1 cellular context compared by ENCODE assay signal in the genomic region with DNA sequence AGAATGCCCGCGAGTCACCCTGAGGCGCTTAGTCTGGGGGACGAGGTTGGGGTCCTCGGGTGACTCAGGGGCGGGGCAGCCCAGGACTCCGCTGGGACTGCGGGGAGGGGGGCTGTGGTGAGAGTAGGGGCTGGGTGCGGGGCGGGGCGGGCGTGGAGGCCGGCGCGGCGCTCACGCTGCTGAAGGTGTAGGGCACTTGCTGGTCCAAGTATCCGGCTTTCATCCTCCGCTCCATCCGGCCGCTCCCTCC.
TF ChIP-seq lines count a peak whose summit lies in the region.

No MANE protein-coding gene starts in this region.

TF ChIP-seq in HepG2, 621 proteins besides CTCF, POLR2A, EP300 and RAD21 (continued from another document and continues in another):
- peak; percentile 90; the same call in 1 of the 2 replicates for TF ChIP-seq IKZF5 (CRISPR knock-in tag; IDR thresholded peaks at IDR 0.05)
- TF ChIP-seq TSC22D2 (CRISPR knock-in tag; IDR thresholded peaks at IDR 0.05; ENCODE audit: borderline replicate concordance) = no peak
- 0 out of 2 replicates have a peak, but pooled peaks have one; percentile 5 for TF ChIP-seq NPAS2 (CRISPR knock-in tag; IDR thresholded peaks at IDR 0.05; ENCODE audit: borderline replicate concordance)
- TF ChIP-seq HMG20B (CRISPR knock-in tag; conservative IDR thresholded peaks at IDR 0.05) = 0 out of 2 replicates have a peak, but pooled peaks have one; percentile 39
- 0 out of 2 replicates have a peak, but pooled peaks have one; percentile 67 for TF ChIP-seq ZNF124 (CRISPR knock-in tag; IDR thresholded peaks at IDR 0.05)
- TF ChIP-seq, protein P1, sequence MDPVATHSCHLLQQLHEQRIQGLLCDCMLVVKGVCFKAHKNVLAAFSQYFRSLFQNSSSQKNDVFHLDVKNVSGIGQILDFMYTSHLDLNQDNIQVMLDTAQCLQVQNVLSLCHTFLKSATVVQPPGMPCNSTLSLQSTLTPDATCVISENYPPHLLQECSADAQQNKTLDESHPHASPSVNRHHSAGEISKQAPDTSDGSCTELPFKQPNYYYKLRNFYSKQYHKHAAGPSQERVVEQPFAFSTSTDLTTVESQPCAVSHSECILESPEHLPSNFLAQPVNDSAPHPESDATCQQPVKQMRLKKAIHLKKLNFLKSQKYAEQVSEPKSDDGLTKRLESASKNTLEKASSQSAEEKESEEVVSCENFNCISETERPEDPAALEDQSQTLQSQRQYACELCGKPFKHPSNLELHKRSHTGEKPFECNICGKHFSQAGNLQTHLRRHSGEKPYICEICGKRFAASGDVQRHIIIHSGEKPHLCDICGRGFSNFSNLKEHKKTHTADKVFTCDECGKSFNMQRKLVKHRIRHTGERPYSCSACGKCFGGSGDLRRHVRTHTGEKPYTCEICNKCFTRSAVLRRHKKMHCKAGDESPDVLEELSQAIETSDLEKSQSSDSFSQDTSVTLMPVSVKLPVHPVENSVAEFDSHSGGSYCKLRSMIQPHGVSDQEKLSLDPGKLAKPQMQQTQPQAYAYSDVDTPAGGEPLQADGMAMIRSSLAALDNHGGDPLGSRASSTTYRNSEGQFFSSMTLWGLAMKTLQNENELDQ (CRISPR knock-in tag; IDR thresholded peaks at IDR 0.05; ENCODE audit: borderline replicate concordance) = no peak
- TF ChIP-seq ZNF589 (CRISPR knock-in tag; conservative IDR thresholded peaks at IDR 0.05) = no peak
- 0 out of 2 replicates have a peak, but pooled peaks have one; percentile 72 for TF ChIP-seq KLF6 (CRISPR knock-in tag; IDR thresholded peaks at IDR 0.05)
- no peak for TF ChIP-seq NR3C1 (CRISPR knock-in tag; IDR thresholded peaks at IDR 0.05)
- TF ChIP-seq SOX5 (CRISPR knock-in tag; IDR thresholded peaks at IDR 0.05; ENCODE audit: borderline replicate concordance) = peak; percentile 84; the same call in 1 of the 2 replicates
- no peak for TF ChIP-seq ARNTL (CRISPR knock-in tag; IDR thresholded peaks at IDR 0.05)
- TF ChIP-seq KIAA2018 (CRISPR knock-in tag; IDR thresholded peaks at IDR 0.05; ENCODE audit: borderline replicate concordance) = no peak
- peak; percentile 97 for TF ChIP-seq HNRNPK (IDR thresholded peaks at IDR 0.05; ENCODE audit: low read depth, low read length, poor library complexity, severe bottlenecking)
- TF ChIP-seq ZNF713 (CRISPR knock-in tag; IDR thresholded peaks at IDR 0.05) = no peak; the same call in 1 of the 2 replicates
- peak; percentile 75 for TF ChIP-seq ELF3 (CRISPR knock-in tag; IDR thresholded peaks at IDR 0.05)
- TF ChIP-seq ZNF331 (CRISPR knock-in tag; IDR thresholded peaks at IDR 0.05) = peak; percentile 65; the same call in 1 of the 2 replicates
- TF ChIP-seq ZNF138 (CRISPR knock-in tag; IDR thresholded peaks at IDR 0.05; ENCODE audit: low read depth) = 0 out of 2 replicates have a peak, but pooled peaks have one; percentile 2
- TF ChIP-seq MAZ (IDR thresholded peaks at IDR 0.05; ENCODE audit: borderline replicate concordance, low read depth, low read length) = peak; percentile 91; the same call in 1 of the 2 replicates
- TF ChIP-seq MAZ (CRISPR knock-in tag; IDR thresholded peaks at IDR 0.05; ENCODE audit: low read depth) = peak; percentile 76
- TF ChIP-seq MED1 (CRISPR knock-in tag; IDR thresholded peaks at IDR 0.05) = peak; percentile 93; the same call in 1 of the 2 replicates
- TF ChIP-seq ZBTB21 (CRISPR knock-in tag; IDR thresholded peaks at IDR 0.05) = no peak
- TF ChIP-seq DZIP1 (CRISPR knock-in tag; IDR thresholded peaks at IDR 0.05) = no peak
- no peak for TF ChIP-seq CBX2 (IDR thresholded peaks at IDR 0.05; ENCODE audit: low read depth, low read length)
- TF ChIP-seq CBX2 (CRISPR knock-in tag; IDR thresholded peaks at IDR 0.05; ENCODE audit: low read depth) = no peak
- no peak for TF ChIP-seq SETDB1 (CRISPR knock-in tag; IDR thresholded peaks at IDR 0.05; ENCODE audit: borderline replicate concordance)
- no peak for TF ChIP-seq ATF5 (CRISPR knock-in tag; IDR thresholded peaks at IDR 0.05; ENCODE audit: low read depth)
- no peak for TF ChIP-seq SP1 (IDR thresholded peaks at IDR 0.05)
- no peak for TF ChIP-seq SP1 (CRISPR knock-in tag; IDR thresholded peaks at IDR 0.05)
- TF ChIP-seq MEIS2 (CRISPR knock-in tag; IDR thresholded peaks at IDR 0.05) = peak; percentile 83
- TF ChIP-seq, protein P2, sequence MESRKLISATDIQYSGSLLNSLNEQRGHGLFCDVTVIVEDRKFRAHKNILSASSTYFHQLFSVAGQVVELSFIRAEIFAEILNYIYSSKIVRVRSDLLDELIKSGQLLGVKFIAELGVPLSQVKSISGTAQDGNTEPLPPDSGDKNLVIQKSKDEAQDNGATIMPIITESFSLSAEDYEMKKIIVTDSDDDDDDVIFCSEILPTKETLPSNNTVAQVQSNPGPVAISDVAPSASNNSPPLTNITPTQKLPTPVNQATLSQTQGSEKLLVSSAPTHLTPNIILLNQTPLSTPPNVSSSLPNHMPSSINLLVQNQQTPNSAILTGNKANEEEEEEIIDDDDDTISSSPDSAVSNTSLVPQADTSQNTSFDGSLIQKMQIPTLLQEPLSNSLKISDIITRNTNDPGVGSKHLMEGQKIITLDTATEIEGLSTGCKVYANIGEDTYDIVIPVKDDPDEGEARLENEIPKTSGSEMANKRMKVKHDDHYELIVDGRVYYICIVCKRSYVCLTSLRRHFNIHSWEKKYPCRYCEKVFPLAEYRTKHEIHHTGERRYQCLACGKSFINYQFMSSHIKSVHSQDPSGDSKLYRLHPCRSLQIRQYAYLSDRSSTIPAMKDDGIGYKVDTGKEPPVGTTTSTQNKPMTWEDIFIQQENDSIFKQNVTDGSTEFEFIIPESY (CRISPR knock-in tag; IDR thresholded peaks at IDR 0.05) = no peak; the same call in 1 of the 2 replicates
- TF ChIP-seq SNAPC2 (CRISPR knock-in tag; IDR thresholded peaks at IDR 0.05) = no peak; the same call in 1 of the 2 replicates
- no peak for TF ChIP-seq FOXP1 (IDR thresholded peaks at IDR 0.05)
- TF ChIP-seq FOXP1 (CRISPR knock-in tag; IDR thresholded peaks at IDR 0.05) = peak; percentile 67; the same call in 1 of the 2 replicates
- TF ChIP-seq PPARG (CRISPR knock-in tag; conservative IDR thresholded peaks at IDR 0.05) = peak; percentile 73
- 0 out of 2 replicates have a peak, but pooled peaks have one; percentile 76 for TF ChIP-seq ZNF75D (CRISPR knock-in tag; IDR thresholded peaks at IDR 0.05; ENCODE audit: borderline replicate concordance)
- no peak for TF ChIP-seq EHMT2 (IDR thresholded peaks at IDR 0.05; ENCODE audit: borderline replicate concordance, low read depth, low read length)
- peak; percentile 47 for TF ChIP-seq HNRNPLL (IDR thresholded peaks at IDR 0.05; ENCODE audit: low read depth, low read length, poor library complexity, severe bottlenecking)
- peak; percentile 92; the same call in 1 of the 2 replicates for TF ChIP-seq RXRB (CRISPR knock-in tag; IDR thresholded peaks at IDR 0.05; ENCODE audit: borderline replicate concordance)
- no peak for TF ChIP-seq ZNF549 (CRISPR knock-in tag; IDR thresholded peaks at IDR 0.05)
- TF ChIP-seq GFI1 (CRISPR knock-in tag; IDR thresholded peaks at IDR 0.05; ENCODE audit: borderline replicate concordance) = no peak
- TF ChIP-seq BCL6 (CRISPR knock-in tag; IDR thresholded peaks at IDR 0.05) = peak; percentile 85; the same call in 1 of the 2 replicates
- TF ChIP-seq SIX1 (CRISPR knock-in tag; IDR thresholded peaks at IDR 0.05; ENCODE audit: borderline replicate concordance) = 0 out of 2 replicates have a peak, but pooled peaks have one; percentile 59
- no peak for TF ChIP-seq ZNF430 (CRISPR knock-in tag; IDR thresholded peaks at IDR 0.05)
- 0 out of 2 replicates have a peak, but pooled peaks have one; percentile 63 for TF ChIP-seq SOX13 (IDR thresholded peaks at IDR 0.05)
- peak in 1 of 2 experiments; percentile 91; a peak in 2 of 4 replicates for TF ChIP-seq SOX13 (CRISPR knock-in tag; conservative IDR thresholded peaks at IDR 0.05 in 1 of 2, IDR thresholded peaks at IDR 0.05 in 1 of 2)
- TF ChIP-seq ZNF878 (CRISPR knock-in tag; IDR thresholded peaks at IDR 0.05) = 0 out of 2 replicates have a peak, but pooled peaks have one; percentile 50
- peak; percentile 74; the same call in 1 of the 2 replicates for TF ChIP-seq SIX4 (CRISPR knock-in tag; IDR thresholded peaks at IDR 0.05)
- TF ChIP-seq JUNB (CRISPR knock-in tag; IDR thresholded peaks at IDR 0.05; ENCODE audit: borderline replicate concordance) = no peak
- TF ChIP-seq SP140L (CRISPR knock-in tag; IDR thresholded peaks at IDR 0.05; ENCODE audit: borderline replicate concordance) = no peak
- no peak for TF ChIP-seq ZNF20 (CRISPR knock-in tag; IDR thresholded peaks at IDR 0.05)
- no peak for TF ChIP-seq ZSCAN29 (CRISPR knock-in tag; conservative IDR thresholded peaks at IDR 0.05)
- no peak for TF ChIP-seq SMARCE1 (IDR thresholded peaks at IDR 0.05; ENCODE audit: borderline replicate concordance)
